Comparison of ENCODE assay signal across 1 cellular context in genomic region chr5:140319833-140320232, GRCh38.
TF ChIP-seq lines count a peak whose summit lies in the region.

No MANE protein-coding gene starts in this region.

TF ChIP-seq in HepG2, 621 proteins besides CTCF, POLR2A, EP300 and RAD21:
- TF ChIP-seq SAP130 (CRISPR knock-in tag; IDR thresholded peaks at IDR 0.05; ENCODE audit: low read depth) (no peak), RFX5 (IDR thresholded peaks at IDR 0.05; ENCODE audit: low read depth, low read length) (no peak), RFX3 (CRISPR knock-in tag; IDR thresholded peaks at IDR 0.05) (no peak), THAP11 (CRISPR knock-in tag; IDR thresholded peaks at IDR 0.05) (no peak), HMG20A (CRISPR knock-in tag; IDR thresholded peaks at IDR 0.05; ENCODE audit: borderline replicate concordance) (no peak), ZBTB39 (CRISPR knock-in tag; IDR thresholded peaks at IDR 0.05) (no peak), GATA4 (IDR thresholded peaks at IDR 0.05; ENCODE audit: borderline replicate concordance, low read depth) (no peak), DZIP1 (CRISPR knock-in tag; IDR thresholded peaks at IDR 0.05) (no peak), ZNF609 (CRISPR knock-in tag; IDR thresholded peaks at IDR 0.05; ENCODE audit: borderline replicate concordance) (no peak), ADNP (CRISPR knock-in tag; IDR thresholded peaks at IDR 0.05) (no peak), NFYB (CRISPR knock-in tag; IDR thresholded peaks at IDR 0.05) (no peak), DNMT1 (CRISPR knock-in tag; IDR thresholded peaks at IDR 0.05) (no peak), ARID3A (IDR thresholded peaks at IDR 0.05; ENCODE audit: low read depth, low read length) (no peak), ZNF605 (CRISPR knock-in tag; IDR thresholded peaks at IDR 0.05) (no peak), MXD4 (CRISPR knock-in tag; IDR thresholded peaks at IDR 0.05) (no peak), ZNF670 (CRISPR knock-in tag; IDR thresholded peaks at IDR 0.05; ENCODE audit: borderline replicate concordance) (no peak), ZNF224 (CRISPR knock-in tag; IDR thresholded peaks at IDR 0.05) (no peak), KLF9 (CRISPR knock-in tag; IDR thresholded peaks at IDR 0.05; ENCODE audit: low read depth) (no peak)
- TF ChIP-seq, protein P1, sequence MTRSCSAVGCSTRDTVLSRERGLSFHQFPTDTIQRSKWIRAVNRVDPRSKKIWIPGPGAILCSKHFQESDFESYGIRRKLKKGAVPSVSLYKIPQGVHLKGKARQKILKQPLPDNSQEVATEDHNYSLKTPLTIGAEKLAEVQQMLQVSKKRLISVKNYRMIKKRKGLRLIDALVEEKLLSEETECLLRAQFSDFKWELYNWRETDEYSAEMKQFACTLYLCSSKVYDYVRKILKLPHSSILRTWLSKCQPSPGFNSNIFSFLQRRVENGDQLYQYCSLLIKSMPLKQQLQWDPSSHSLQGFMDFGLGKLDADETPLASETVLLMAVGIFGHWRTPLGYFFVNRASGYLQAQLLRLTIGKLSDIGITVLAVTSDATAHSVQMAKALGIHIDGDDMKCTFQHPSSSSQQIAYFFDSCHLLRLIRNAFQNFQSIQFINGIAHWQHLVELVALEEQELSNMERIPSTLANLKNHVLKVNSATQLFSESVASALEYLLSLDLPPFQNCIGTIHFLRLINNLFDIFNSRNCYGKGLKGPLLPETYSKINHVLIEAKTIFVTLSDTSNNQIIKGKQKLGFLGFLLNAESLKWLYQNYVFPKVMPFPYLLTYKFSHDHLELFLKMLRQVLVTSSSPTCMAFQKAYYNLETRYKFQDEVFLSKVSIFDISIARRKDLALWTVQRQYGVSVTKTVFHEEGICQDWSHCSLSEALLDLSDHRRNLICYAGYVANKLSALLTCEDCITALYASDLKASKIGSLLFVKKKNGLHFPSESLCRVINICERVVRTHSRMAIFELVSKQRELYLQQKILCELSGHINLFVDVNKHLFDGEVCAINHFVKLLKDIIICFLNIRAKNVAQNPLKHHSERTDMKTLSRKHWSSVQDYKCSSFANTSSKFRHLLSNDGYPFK (CRISPR knock-in tag; IDR thresholded peaks at IDR 0.05; ENCODE audit: borderline replicate concordance): no peak
- TF ChIP-seq, protein P2, sequence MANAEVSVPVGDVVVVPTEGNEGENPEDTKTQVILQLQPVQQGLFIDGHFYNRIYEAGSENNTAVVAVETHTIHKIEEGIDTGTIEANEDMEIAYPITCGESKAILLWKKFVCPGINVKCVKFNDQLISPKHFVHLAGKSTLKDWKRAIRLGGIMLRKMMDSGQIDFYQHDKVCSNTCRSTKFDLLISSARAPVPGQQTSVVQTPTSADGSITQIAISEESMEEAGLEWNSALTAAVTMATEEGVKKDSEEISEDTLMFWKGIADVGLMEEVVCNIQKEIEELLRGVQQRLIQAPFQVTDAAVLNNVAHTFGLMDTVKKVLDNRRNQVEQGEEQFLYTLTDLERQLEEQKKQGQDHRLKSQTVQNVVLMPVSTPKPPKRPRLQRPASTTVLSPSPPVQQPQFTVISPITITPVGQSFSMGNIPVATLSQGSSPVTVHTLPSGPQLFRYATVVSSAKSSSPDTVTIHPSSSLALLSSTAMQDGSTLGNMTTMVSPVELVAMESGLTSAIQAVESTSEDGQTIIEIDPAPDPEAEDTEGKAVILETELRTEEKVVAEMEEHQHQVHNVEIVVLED (CRISPR knock-in tag; IDR thresholded peaks at IDR 0.05; ENCODE audit: borderline replicate concordance): no peak
